ENCODE assay signal across 17 cellular contexts in genomic region chr1:100320311-100321097, GRCh38. TPM values are rescaled to one million over a fixed set of nuclear protein-coding genes. Genes with fewer than 3 reads are reported as not detected.
A peak's percentile ranks its signal among the peaks of the same experiment; 100 is the strongest.
DNase-seq lines count a peak whose midpoint lies in the region; ATAC-seq, FAIRE-seq and TF ChIP-seq lines count a peak whose summit lies in the region.
"Had no signal": no experiment of that assay in that cellular context is flagged by ENCODE, and none has a peak within 500 bp of the region (broad histone marks: within the 10 kb centered on the region; RNA-seq: fewer than 3 reads in every experiment).

No MANE protein-coding gene starts in this region.

- FAIRE-seq in small intestine (lab: Jason Lieb, UNC), result no peak
- FAIRE-seq: GM12878, GM18507 had no signal

- H3K4me3 ChIP-seq in endodermal cell (ENCODE audit: low read length), result peak overlapping the region; percentile 65
- H3K4me3 ChIP-seq in small intestine (ENCODE audit: low read depth in 1 of 2, low read length in 2 of 2), result no peak overlapping the region
- H3K4me3 ChIP-seq: BLaER1 treated with 17β-estradiol and CSF1 and Interleukin-3, amounts not matched to agents 10 nM and 100 nM; GM12878; GM23338 had no signal

- H3K36me3 ChIP-seq in endodermal cell (ENCODE audit: control insufficient read depth, insufficient read depth, low read length) (no peaks in the 10 kb centered on the region), small intestine (ENCODE audit: control insufficient read depth in 2 of 2, insufficient read depth in 2 of 2, low read length in 2 of 2) (no peaks in the 10 kb centered on the region)

- H3K4me3 Mint-ChIP-seq in endodermal cell, result no peak overlapping the region
- H3K4me3 Mint-ChIP-seq: CD4-positive, alpha-beta T cell; GM23338; HFFc6 had no signal

- peaks cover 17% of the 10 kb centered on the region for H3K4me1 Mint-ChIP-seq in endodermal cell

- H3K4me1 ChIP-seq in endodermal cell (ENCODE audit: control insufficient read depth, insufficient read depth, low read length) (no peaks in the 10 kb centered on the region), small intestine (ENCODE audit: control insufficient read depth in 2 of 2, insufficient read depth in 1 of 2, low read depth in 1 of 2, low read length in 1 of 2) (peaks cover 2 to 7% of the 10 kb centered on the region in 2 donors)
- H3K4me1 ChIP-seq: BLaER1 treated with 17β-estradiol and CSF1 and Interleukin-3, amounts not matched to agents 10 nM and 100 nM had no signal

- peak; percentile 32 for DNase-seq in HT-29 (ENCODE audit: low spot score)
- peak; percentile 40 for DNase-seq in endodermal cell
- peak; percentile 93 for DNase-seq in small intestine
- no peak for DNase-seq in stimulated activated CD4-positive, alpha-beta T cell treated with anti-CD3 and anti-CD28 coated beads, Interleukin-12 subunit alpha, Interleukin-12 subunit beta, amount 100 ng/mL, for 4 hours
- DNase-seq in middle frontal gyrus (ENCODE audit: extremely low spot score, low spot score), result no peak
- DNase-seq: ACHN; CD4-positive, alpha-beta T cell; DMS79; H7; HFFc6; KBM-7 had no signal

- H3K27me3 Mint-ChIP-seq in endodermal cell (ENCODE audit: insufficient read depth), result no peaks in the 10 kb centered on the region
- H3K27me3 Mint-ChIP-seq: CD4-positive, alpha-beta T cell had no signal

- no peak overlapping the region for H3K9ac ChIP-seq in endodermal cell (ENCODE audit: extremely low read depth, low read length, poor library complexity, severe bottlenecking)
- H3K9ac ChIP-seq: BLaER1 treated with 17β-estradiol and CSF1 and Interleukin-3, amounts not matched to agents 10 nM and 100 nM had no signal

- H3K27ac ChIP-seq in 22Rv1, result peak overlapping the region; percentile 40
- H3K27ac ChIP-seq in endodermal cell (ENCODE audit: low read depth, low read length), result no peak overlapping the region
- H3K27ac ChIP-seq in small intestine (ENCODE audit: low read depth in 1 of 2, low read length in 1 of 2), result peak overlapping the region in 1 of 2 donors; percentile 27
- H3K27ac ChIP-seq: BLaER1 treated with 17β-estradiol and CSF1 and Interleukin-3, amounts not matched to agents 10 nM and 100 nM had no signal

- H3K27ac Mint-ChIP-seq in endodermal cell, result no peak overlapping the region
- H3K27ac Mint-ChIP-seq: CD4-positive, alpha-beta T cell; GM23338; HFFc6 had no signal

- WGBS in endodermal cell (ENCODE audit: insufficient coverage in 1 of 2, insufficient read length in 1 of 2), 2 experiments, result 73 to 88% methylated on average over 2 of the region's 2 CpGs
- 14 to 66% (median 38%) methylated on average over 2 of the region's 2 CpGs for WGBS in small intestine, 3 donors

- no peaks in the 10 kb centered on the region for H3K27me3 ChIP-seq in endodermal cell (ENCODE audit: control insufficient read depth, insufficient read depth, low read length, poor library complexity, severe bottlenecking)
- H3K27me3 ChIP-seq in small intestine (ENCODE audit: control insufficient read depth in 2 of 2, insufficient read depth in 2 of 2, low read length in 2 of 2), result no peaks in the 10 kb centered on the region
- H3K27me3 ChIP-seq: BLaER1 treated with 17β-estradiol and CSF1 and Interleukin-3, amounts not matched to agents 10 nM and 100 nM had no signal

- no peak for ATAC-seq in GM18873 (IDR thresholded peaks at IDR 0.05; ENCODE audit: low FRiP score, unreplicated experiment)
- ATAC-seq: GM12878, GM23338 had no signal

- TF ChIP-seq CTCF in 22Rv1 (IDR thresholded peaks at IDR 0.05) (no peak), endodermal cell (conservative IDR thresholded peaks at IDR 0.05) (no peak)

- H3K9me3 ChIP-seq in endodermal cell (ENCODE audit: control insufficient read depth, low read length) (peaks cover 57% of the 10 kb centered on the region), small intestine (ENCODE audit: control insufficient read depth, low read depth) (no peaks in the 10 kb centered on the region)

- H3K9me3 Mint-ChIP-seq in endodermal cell, result peaks cover 49% of the 10 kb centered on the region

- H3K36me3 Mint-ChIP-seq in endodermal cell (ENCODE audit: low read depth), result peaks cover 7% of the 10 kb centered on the region

RNA-seq across cellular contexts. Expression of gene CDC14A, which starts 31.8 kb away (rescaled TPM):
- 15.5 and 15.6 TPM in 2 replicates for total RNA-seq in HT-29 (2014; rRNA removed; shearing (Covaris generic))
- 10 to 100 TPM; 14.5 to 17.6 TPM for total RNA-seq in endodermal cell
- 9.9 TPM for polyA plus RNA-seq in endodermal cell (2013, experiment 1 of 2)
- polyA plus RNA-seq in endodermal cell (2013, experiment 2 of 2), result 10.4 TPM
- polyA plus RNA-seq in small intestine, result 10 to 100 TPM in 2 of 3 donors, 1 to 10 TPM in 1; 4.2 to 13.8 (median 11.4) TPM

RNA-seq across cellular contexts. Expression of gene RTCA, which starts 54.5 kb away (rescaled TPM):
- 19.8 and 25.5 TPM in 2 replicates for total RNA-seq in HT-29 (2014; rRNA removed; shearing (Covaris generic))
- total RNA-seq in endodermal cell, result 10 to 100 TPM; 46.0 to 49.8 TPM
- 33.8 TPM for polyA plus RNA-seq in endodermal cell (2013, experiment 1 of 2)
- 29.8 TPM for polyA plus RNA-seq in endodermal cell (2013, experiment 2 of 2)
- 10 to 100 TPM; 31.3 to 70.2 (median 48.4) TPM for polyA plus RNA-seq in small intestine

Comparison
In these comparisons a context has a peak if more than half of its experiments do, and no peak if none do; other contexts are left out.
1. DNase-seq: peak in HT-29 (single experiment), endodermal cell (single experiment) and small intestine (single experiment); none in stimulated activated CD4-positive, alpha-beta T cell treated with anti-CD3 and anti-CD28 coated beads, Interleukin-12 subunit alpha, Interleukin-12 subunit beta, amount 100 ng/mL, for 4 hours (single experiment) and middle frontal gyrus (single experiment).